In the genomic region with DNA sequence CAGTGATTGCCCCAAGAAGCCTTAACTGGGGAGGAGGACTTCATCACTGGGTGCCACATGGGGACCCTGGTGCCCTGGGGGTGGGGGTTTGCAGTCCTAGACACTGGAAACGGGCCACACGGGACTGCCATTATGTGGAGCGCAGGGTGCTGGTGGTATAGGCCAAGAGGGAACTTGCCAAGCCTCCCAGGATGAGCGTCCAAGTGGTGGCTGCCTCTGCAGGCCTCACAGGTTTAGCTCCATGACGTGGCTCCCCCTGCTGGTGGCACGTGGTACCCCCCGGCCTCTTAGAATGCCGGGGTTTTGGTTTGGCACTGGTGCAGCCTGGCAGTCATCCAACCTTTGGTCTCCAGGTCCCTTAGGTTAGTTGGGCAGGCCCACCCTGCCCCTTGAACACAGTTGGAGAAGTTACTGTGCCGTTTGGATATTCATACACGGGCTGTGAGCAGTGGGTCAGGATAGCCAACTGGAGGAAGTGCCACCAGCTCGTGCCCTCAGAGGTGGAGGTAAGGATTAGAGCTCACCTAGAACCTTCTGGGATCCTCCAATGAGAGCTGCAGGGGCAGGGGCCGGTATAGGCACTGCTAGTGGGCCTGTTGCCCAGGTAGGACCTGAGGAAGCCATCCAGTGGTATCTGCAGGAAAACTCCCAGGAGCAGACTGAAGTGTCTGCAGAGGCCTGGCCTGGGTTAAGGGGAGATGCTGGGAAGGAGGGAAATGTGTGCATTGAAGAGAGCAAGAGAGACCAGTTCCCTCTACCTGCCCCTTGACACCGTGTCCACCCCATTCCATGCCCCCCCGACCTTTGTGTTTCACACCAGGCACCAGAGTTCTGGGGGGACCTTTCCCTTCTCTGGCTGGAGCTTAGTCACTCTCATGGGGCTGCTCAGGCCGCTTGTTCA, we compare ENCODE assay signal across 7 cellular contexts. TPM values are rescaled to one million over a fixed set of nuclear protein-coding genes. Genes with fewer than 3 reads are reported as not detected.
DNase-seq lines count a peak whose midpoint lies in the region; ATAC-seq and TF ChIP-seq lines count a peak whose summit lies in the region.

No MANE protein-coding gene starts in this region.

- in situ Hi-C loops in GM13977 (cut with MboI; ENCODE audit: low pct_unique_long_range_greater_than_20kb, low sequenced_read_pairs, unreplicated experiment), result loop anchor here (10.0 kb wide), 1 partner anchor 99 kb away; no protein-coding TSS in a partner anchor

- no peak overlapping the region for H3K4me2 ChIP-seq in Karpas-422 (ENCODE audit: low read depth, low read length, poor library complexity, severe bottlenecking)

- peaks cover 40% of the 10 kb centered on the region for H3K4me1 ChIP-seq in Karpas-422 (ENCODE audit: low read length)

- no peaks in the 10 kb centered on the region for H3K9me3 ChIP-seq in Karpas-422 (ENCODE audit: low read length)

- H3K36me3 Mint-ChIP-seq in activated T-helper 17 cell treated with anti-CD3 and anti-CD28 coated beads, Interleukin-2, amount 50 U/mL, for 72 hours (ENCODE audit: low read depth), result peaks cover 51% of the 10 kb centered on the region
- peaks cover 17% of the 10 kb centered on the region for H3K36me3 Mint-ChIP-seq in natural killer cell treated with Interleukin-12 subunit alpha and Interleukin-12 subunit beta and Interleukin-15 and Interleukin-18, amount 100 ng/mL, for 72 hours

- peaks cover 30% of the 10 kb centered on the region for H4K20me1 ChIP-seq in Karpas-422 (ENCODE audit: insufficient read depth, low read depth, low read length)

- H3K4me1 Mint-ChIP-seq in activated T-helper 17 cell treated with anti-CD3 and anti-CD28 coated beads, Interleukin-2, amount 50 U/mL, for 72 hours, result peaks cover 27% of the 10 kb centered on the region
- H3K4me1 Mint-ChIP-seq in natural killer cell treated with Interleukin-12 subunit alpha and Interleukin-12 subunit beta and Interleukin-15 and Interleukin-18, amount 100 ng/mL, for 72 hours (ENCODE audit: low read depth in 2 of 2), result peaks cover 37 to 48% of the 10 kb centered on the region in 2 donors

- ATAC-seq in activated T-helper 17 cell treated with anti-CD3 and anti-CD28 coated beads, Interleukin-2, amount 50 U/mL, for 72 hours (replicated peaks), result peak; percentile 52
- ATAC-seq in natural killer cell treated with Interleukin-12 subunit alpha and Interleukin-12 subunit beta and Interleukin-15 and Interleukin-18, amount 100 ng/mL, for 72 hours, result peak; percentile 34 to 39

- H3K79me2 ChIP-seq in Karpas-422 (ENCODE audit: low read length), result peaks cover 34% of the 10 kb centered on the region

- peak overlapping the region; percentile 29; the same call in 1 of the 2 replicates for H3K9ac ChIP-seq in Karpas-422 (ENCODE audit: low read length)

- H3K9me3 Mint-ChIP-seq in activated T-helper 17 cell treated with anti-CD3 and anti-CD28 coated beads, Interleukin-2, amount 50 U/mL, for 72 hours, result no peaks in the 10 kb centered on the region
- H3K9me3 Mint-ChIP-seq in natural killer cell treated with Interleukin-12 subunit alpha and Interleukin-12 subunit beta and Interleukin-15 and Interleukin-18, amount 100 ng/mL, for 72 hours, result no peaks in the 10 kb centered on the region

- no peaks in the 10 kb centered on the region for H3K27me3 Mint-ChIP-seq in activated T-helper 17 cell treated with anti-CD3 and anti-CD28 coated beads, Interleukin-2, amount 50 U/mL, for 72 hours
- no peaks in the 10 kb centered on the region for H3K27me3 Mint-ChIP-seq in natural killer cell treated with Interleukin-12 subunit alpha and Interleukin-12 subunit beta and Interleukin-15 and Interleukin-18, amount 100 ng/mL, for 72 hours

- peak overlapping the region; percentile 71 for H3K4me3 Mint-ChIP-seq in activated T-helper 17 cell treated with anti-CD3 and anti-CD28 coated beads, Interleukin-2, amount 50 U/mL, for 72 hours
- peak overlapping the region; percentile 44 for H3K4me3 Mint-ChIP-seq in natural killer cell treated with Interleukin-12 subunit alpha and Interleukin-12 subunit beta and Interleukin-15 and Interleukin-18, amount 100 ng/mL, for 72 hours

- H3K27ac ChIP-seq in Karpas-422 (ENCODE audit: low read length), result peak overlapping the region; percentile 79

- H2AFZ ChIP-seq in Karpas-422 (ENCODE audit: low read length), result no peak overlapping the region

- peak; percentile 90 for TF ChIP-seq CTCF in GM13977 (IDR thresholded peaks at IDR 0.05; ENCODE audit: extremely low read depth, insufficient read depth, missing control alignments)

- no peak overlapping the region for H3K4me3 ChIP-seq in Karpas-422 (ENCODE audit: low read length)

- peak; percentile 80 for DNase-seq in GM13977 (ENCODE audit: low spot score)
- peak; percentile 97 for DNase-seq in Karpas-422
- peak; percentile 87 for DNase-seq in RPMI7951 (ENCODE audit: low read depth)
- peak; percentile 89 for DNase-seq in fibroblast of peridontal ligament (ENCODE audit: extremely low read depth)
- DNase-seq in natural killer cell treated with Interleukin-12 subunit alpha and Interleukin-12 subunit beta and Interleukin-15 and Interleukin-18, amount 100 ng/mL, for 72 hours (ENCODE audit: low spot score), result peak; percentile 80
- peak; percentile 85 for DNase-seq in stimulated activated naive CD4-positive, alpha-beta T cell treated with Interleukin-2 at 50 U/mL for 16 hours (lab: John Stamatoyannopoulos, UW)

- H3K27ac Mint-ChIP-seq in activated T-helper 17 cell treated with anti-CD3 and anti-CD28 coated beads, Interleukin-2, amount 50 U/mL, for 72 hours, result peak overlapping the region; percentile 89
- H3K27ac Mint-ChIP-seq in natural killer cell treated with Interleukin-12 subunit alpha and Interleukin-12 subunit beta and Interleukin-15 and Interleukin-18, amount 100 ng/mL, for 72 hours, result peak overlapping the region; percentile 83 to 95

- no peaks in the 10 kb centered on the region for H3K9me2 ChIP-seq in Karpas-422 (replicated peaks; ENCODE audit: insufficient read depth, low read length)

- H3K27me3 ChIP-seq in Karpas-422 (ENCODE audit: low read length), result no peaks in the 10 kb centered on the region

- peaks cover 34% of the 10 kb centered on the region for H3K36me3 ChIP-seq in Karpas-422 (ENCODE audit: insufficient read depth, low read length)

RNA-seq across cellular contexts. Expression of gene PTMA, which starts 5.7 kb away (rescaled TPM):
- total RNA-seq in Karpas-422 (2014; rRNA removed; shearing (Covaris generic); ENCODE audit: low replicate concordance), result 1,532 and 1,657 TPM in 2 replicates
- total RNA-seq in RPMI7951 (2014; rRNA removed; shearing (Covaris generic)), result 1,433 and 1,788 TPM in 2 replicates
- 1,000 to 10,000 TPM; 1,439 to 1,845 TPM for total RNA-seq in activated T-helper 17 cell treated with anti-CD3 and anti-CD28 coated beads, Interleukin-2, amount 50 U/mL, for 72 hours
- total RNA-seq in natural killer cell treated with Interleukin-12 subunit alpha and Interleukin-12 subunit beta and Interleukin-15 and Interleukin-18, amount 100 ng/mL, for 72 hours, result 1,000 to 10,000 TPM; 1,013 to 1,764 TPM
